In the genomic region with DNA sequence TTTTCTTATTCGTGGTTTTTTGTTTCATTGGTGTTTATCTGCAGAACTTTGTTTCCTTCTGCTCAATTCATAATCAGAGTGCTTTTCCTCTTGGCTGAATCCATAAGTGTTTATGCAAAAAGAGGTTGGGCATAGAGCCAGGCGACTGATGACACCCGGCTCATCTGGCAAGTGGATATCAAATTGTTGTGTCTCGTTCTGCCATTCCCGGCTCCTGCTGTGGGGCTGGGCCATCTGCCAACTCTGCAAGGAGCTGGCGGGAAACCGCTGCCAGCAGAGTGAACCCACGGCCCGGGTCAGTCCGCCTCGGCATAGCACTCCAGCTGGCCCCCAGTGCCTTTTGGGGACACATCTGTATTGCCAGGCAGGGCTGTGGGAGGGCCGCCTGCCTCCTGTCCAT, we compare ENCODE assay signal across 1 cellular context.
TF ChIP-seq lines count a peak whose summit lies in the region.

No MANE protein-coding gene starts in this region.

TF ChIP-seq in HEK293, 187 proteins besides CTCF, POLR2A, EP300 and RAD21 (continued from another document):
- TF ChIP-seq, protein P1, sequence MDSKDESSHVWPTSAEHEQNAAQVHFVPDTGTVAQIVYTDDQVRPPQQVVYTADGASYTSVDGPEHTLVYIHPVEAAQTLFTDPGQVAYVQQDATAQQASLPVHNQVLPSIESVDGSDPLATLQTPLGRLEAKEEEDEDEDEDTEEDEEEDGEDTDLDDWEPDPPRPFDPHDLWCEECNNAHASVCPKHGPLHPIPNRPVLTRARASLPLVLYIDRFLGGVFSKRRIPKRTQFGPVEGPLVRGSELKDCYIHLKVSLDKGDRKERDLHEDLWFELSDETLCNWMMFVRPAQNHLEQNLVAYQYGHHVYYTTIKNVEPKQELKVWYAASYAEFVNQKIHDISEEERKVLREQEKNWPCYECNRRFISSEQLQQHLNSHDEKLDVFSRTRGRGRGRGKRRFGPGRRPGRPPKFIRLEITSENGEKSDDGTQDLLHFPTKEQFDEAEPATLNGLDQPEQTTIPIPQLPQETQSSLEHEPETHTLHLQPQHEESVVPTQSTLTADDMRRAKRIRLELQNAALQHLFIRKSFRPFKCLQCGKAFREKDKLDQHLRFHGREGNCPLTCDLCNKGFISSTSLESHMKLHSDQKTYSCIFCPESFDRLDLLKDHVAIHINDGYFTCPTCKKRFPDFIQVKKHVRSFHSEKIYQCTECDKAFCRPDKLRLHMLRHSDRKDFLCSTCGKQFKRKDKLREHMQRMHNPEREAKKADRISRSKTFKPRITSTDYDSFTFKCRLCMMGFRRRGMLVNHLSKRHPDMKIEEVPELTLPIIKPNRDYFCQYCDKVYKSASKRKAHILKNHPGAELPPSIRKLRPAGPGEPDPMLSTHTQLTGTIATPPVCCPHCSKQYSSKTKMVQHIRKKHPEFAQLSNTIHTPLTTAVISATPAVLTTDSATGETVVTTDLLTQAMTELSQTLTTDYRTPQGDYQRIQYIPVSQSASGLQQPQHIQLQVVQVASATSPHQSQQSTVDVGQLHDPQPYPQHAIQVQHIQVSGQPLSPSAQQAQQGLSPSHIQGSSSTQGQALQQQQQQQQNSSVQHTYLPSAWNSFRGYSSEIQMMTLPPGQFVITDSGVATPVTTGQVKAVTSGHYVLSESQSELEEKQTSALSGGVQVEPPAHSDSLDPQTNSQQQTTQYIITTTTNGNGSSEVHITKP (tag by site-specific recombination; IDR thresholded peaks at IDR 0.05), result 0 out of 2 replicates have a peak, but pooled peaks have one; percentile 16
- TF ChIP-seq ZEB2 (tag by site-specific recombination; IDR thresholded peaks at IDR 0.05), result peak; percentile 80
- TF ChIP-seq, protein P2, sequence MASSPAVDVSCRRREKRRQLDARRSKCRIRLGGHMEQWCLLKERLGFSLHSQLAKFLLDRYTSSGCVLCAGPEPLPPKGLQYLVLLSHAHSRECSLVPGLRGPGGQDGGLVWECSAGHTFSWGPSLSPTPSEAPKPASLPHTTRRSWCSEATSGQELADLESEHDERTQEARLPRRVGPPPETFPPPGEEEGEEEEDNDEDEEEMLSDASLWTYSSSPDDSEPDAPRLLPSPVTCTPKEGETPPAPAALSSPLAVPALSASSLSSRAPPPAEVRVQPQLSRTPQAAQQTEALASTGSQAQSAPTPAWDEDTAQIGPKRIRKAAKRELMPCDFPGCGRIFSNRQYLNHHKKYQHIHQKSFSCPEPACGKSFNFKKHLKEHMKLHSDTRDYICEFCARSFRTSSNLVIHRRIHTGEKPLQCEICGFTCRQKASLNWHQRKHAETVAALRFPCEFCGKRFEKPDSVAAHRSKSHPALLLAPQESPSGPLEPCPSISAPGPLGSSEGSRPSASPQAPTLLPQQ (tag by site-specific recombination; IDR thresholded peaks at IDR 0.05), result peak; percentile 55; the same call in 1 of the 2 replicates
- TF ChIP-seq ZNF629 (tag by site-specific recombination; IDR thresholded peaks at IDR 0.05), result peak; percentile 59
- TF ChIP-seq ZNF558 (tag by site-specific recombination; IDR thresholded peaks at IDR 0.05), result peak; percentile 41; the same call in 1 of the 2 replicates
- TF ChIP-seq, protein P3, sequence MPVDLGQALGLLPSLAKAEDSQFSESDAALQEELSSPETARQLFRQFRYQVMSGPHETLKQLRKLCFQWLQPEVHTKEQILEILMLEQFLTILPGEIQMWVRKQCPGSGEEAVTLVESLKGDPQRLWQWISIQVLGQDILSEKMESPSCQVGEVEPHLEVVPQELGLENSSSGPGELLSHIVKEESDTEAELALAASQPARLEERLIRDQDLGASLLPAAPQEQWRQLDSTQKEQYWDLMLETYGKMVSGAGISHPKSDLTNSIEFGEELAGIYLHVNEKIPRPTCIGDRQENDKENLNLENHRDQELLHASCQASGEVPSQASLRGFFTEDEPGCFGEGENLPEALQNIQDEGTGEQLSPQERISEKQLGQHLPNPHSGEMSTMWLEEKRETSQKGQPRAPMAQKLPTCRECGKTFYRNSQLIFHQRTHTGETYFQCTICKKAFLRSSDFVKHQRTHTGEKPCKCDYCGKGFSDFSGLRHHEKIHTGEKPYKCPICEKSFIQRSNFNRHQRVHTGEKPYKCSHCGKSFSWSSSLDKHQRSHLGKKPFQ (tag by site-specific recombination; IDR thresholded peaks at IDR 0.05), result 0 out of 2 replicates have a peak, but pooled peaks have one; percentile 44
- TF ChIP-seq ZXDB (tag by site-specific recombination; IDR thresholded peaks at IDR 0.05), result 0 out of 2 replicates have a peak, but pooled peaks have one; percentile 26
